In the genomic region with DNA sequence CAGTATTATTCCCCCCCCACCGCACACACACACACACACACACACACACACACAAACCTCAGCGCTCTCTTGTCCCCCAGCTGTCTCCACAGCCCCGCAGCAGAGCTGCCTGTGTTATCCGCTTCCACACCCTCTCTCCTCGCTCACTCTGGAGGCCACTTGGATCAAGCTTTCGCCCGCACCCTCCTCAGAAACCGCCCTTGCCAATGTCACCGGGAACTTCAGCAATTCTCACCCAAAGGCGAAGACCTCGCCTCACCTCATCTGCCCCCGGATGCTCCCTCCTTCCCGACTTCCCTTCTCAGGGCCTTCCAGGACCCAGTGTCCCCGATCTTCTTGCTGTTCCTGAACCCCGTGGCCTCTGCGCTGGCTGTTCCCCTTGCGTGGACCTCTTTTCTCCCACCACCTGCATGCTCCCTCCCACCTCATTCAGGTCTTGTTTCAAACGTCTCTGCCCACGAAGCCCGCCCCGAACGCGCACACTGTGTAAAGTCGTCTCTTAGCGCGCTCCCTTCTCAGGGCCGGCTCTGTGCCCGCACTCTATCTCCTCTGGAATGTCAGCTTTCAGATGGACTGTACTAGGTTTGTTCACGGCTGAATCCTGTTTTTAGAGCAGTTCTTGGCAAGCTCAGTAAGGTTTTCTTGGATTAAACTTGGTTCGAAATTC, we compare ENCODE assay signal across 7 cellular contexts. TPM values are rescaled to one million over a fixed set of nuclear protein-coding genes. Genes with fewer than 3 reads are reported as not detected.
DNase-seq lines count a peak whose midpoint lies in the region.

No MANE protein-coding gene starts in this region.

- DNase-seq in Karpas-422, result no peak
- peak; percentile 27 for DNase-seq in amniotic epithelial cell (ENCODE audit: low read depth)
- peak; percentile 27 for DNase-seq in kidney tubule cell (ENCODE audit: low spot score)
- no peak for DNase-seq in midbrain (lab: John Stamatoyannopoulos, UW)
- DNase-seq in NCI-H82 treated with DMSO at 0.1 percent for 48 hours (lab: John Stamatoyannopoulos, UW; ENCODE audit: unreplicated experiment), result no peak
- no peak for DNase-seq in NCI-H187 treated with DMSO at 0.1 percent for 48 hours (lab: John Stamatoyannopoulos, UW)

- H3K4me3 ChIP-seq in Karpas-422 (ENCODE audit: low read length) (peak overlapping the region; percentile 69), thymus (ENCODE audit: low read length) (peak overlapping the region; percentile 53)

- H3K9ac ChIP-seq in Karpas-422 (ENCODE audit: low read length), result peak overlapping the region; percentile 69

- H3K4me1 ChIP-seq in Karpas-422 (ENCODE audit: low read length), result peaks cover 17% of the 10 kb centered on the region
- peaks cover 15% of the 10 kb centered on the region for H3K4me1 ChIP-seq in thymus (ENCODE audit: control insufficient read depth, insufficient read depth, low read length)

- H3K79me2 ChIP-seq in Karpas-422 (ENCODE audit: low read length), result no peaks in the 10 kb centered on the region

- WGBS in thymus, result 2% methylated on average over 30 of the region's 30 CpGs

- H3K27ac ChIP-seq in Karpas-422 (ENCODE audit: low read length) (no peak overlapping the region), thymus (ENCODE audit: low read depth) (no peak overlapping the region)

- H3K9me2 ChIP-seq in Karpas-422 (replicated peaks; ENCODE audit: insufficient read depth, low read length), result no peaks in the 10 kb centered on the region

- H3K36me3 ChIP-seq in Karpas-422 (ENCODE audit: insufficient read depth, low read length) (no peaks in the 10 kb centered on the region), thymus (ENCODE audit: control insufficient read depth, insufficient read depth) (no peaks in the 10 kb centered on the region)

- H3K9me3 ChIP-seq in Karpas-422 (ENCODE audit: low read length) (no peaks in the 10 kb centered on the region), thymus (ENCODE audit: control insufficient read depth) (no peaks in the 10 kb centered on the region)

- H2AFZ ChIP-seq in Karpas-422 (ENCODE audit: low read length), result no peak overlapping the region

- H3K4me2 ChIP-seq in Karpas-422 (ENCODE audit: low read depth, low read length, poor library complexity, severe bottlenecking), result peak overlapping the region; percentile 94

- H3K27me3 ChIP-seq in Karpas-422 (ENCODE audit: low read length) (no peaks in the 10 kb centered on the region), thymus (ENCODE audit: control insufficient read depth, insufficient read depth) (peaks cover 53% of the 10 kb centered on the region)

- H4K20me1 ChIP-seq in Karpas-422 (ENCODE audit: insufficient read depth, low read depth, low read length), result no peaks in the 10 kb centered on the region

RNA-seq across cellular contexts. Expression of gene TRIM7, which starts 0.9 kb away (rescaled TPM):
- total RNA-seq in Karpas-422 (2014; rRNA removed; shearing (Covaris generic); ENCODE audit: low replicate concordance), result 2.0 TPM in 1 of 2 replicates, not detected in the other
- polyA plus RNA-seq in thymus, result 5.3 TPM

RNA-seq across cellular contexts. Expression of gene TRIM41, which starts 17.2 kb away (rescaled TPM):
- total RNA-seq in Karpas-422 (2014; rRNA removed; shearing (Covaris generic); ENCODE audit: low replicate concordance), result 23.6 and 46.2 TPM in 2 replicates
- 25.8 TPM for polyA plus RNA-seq in thymus

RNA-seq across cellular contexts. Expression of gene RACK1, which starts 37.8 kb away (rescaled TPM):
- 7,026 and 7,196 TPM in 2 replicates for total RNA-seq in Karpas-422 (2014; rRNA removed; shearing (Covaris generic); ENCODE audit: low replicate concordance)
- 2,214 TPM for polyA plus RNA-seq in thymus

RNA-seq across cellular contexts. Expression of gene TRIM52, which starts 55.1 kb away (rescaled TPM):
- 18.7 and 21.8 TPM in 2 replicates for total RNA-seq in Karpas-422 (2014; rRNA removed; shearing (Covaris generic); ENCODE audit: low replicate concordance)
- polyA plus RNA-seq in thymus, result 35.2 TPM

RNA-seq across cellular contexts. Expression of gene OR2V2, which starts 58.5 kb away (rescaled TPM):
- not detected in 2 replicates for total RNA-seq in Karpas-422 (2014; rRNA removed; shearing (Covaris generic); ENCODE audit: low replicate concordance)
- under 0.01 TPM for polyA plus RNA-seq in thymus

Comparison
In these comparisons a context has a peak if more than half of its experiments do, and no peak if none do; other contexts are left out.
1. DNase-seq: peak in amniotic epithelial cell (single experiment) and kidney tubule cell (single experiment); none in Karpas-422 (single experiment), midbrain (single experiment), NCI-H82 treated with DMSO at 0.1 percent for 48 hours (single experiment) and NCI-H187 treated with DMSO at 0.1 percent for 48 hours (single experiment).